Comparison of ENCODE assay signal across 10 cellular contexts in the genomic region with DNA sequence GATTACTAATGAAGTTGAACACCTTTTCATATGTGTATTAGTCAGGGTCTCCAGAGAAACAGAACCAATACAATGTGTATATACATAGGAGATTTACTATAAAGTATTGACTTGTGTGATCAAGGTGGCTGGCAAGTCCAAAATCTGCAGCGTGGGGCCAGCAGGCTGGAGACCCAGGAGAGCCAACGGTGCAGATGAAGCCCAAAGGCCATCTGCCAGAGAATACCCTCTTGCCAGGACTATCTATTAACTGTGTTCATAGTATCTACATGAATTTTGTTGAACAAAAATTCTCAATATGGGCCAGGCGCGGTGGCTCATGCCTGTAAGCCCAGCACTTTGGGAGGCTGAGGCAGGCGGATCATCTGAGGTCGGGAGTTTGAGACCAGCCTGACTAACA. TPM values are rescaled to one million over a fixed set of nuclear protein-coding genes. Genes with fewer than 3 reads are reported as not detected.
"Had no signal": no experiment of that assay in that cellular context is flagged by ENCODE, and none has a peak within 500 bp of the region (broad histone marks: within the 10 kb centered on the region; RNA-seq: fewer than 3 reads in every experiment).

No MANE protein-coding gene starts in this region.

RNA-seq across cellular contexts. Expression of a gene that starts 16.4 kb away (rescaled TPM):
- total RNA-seq: activated naive CD4-positive, alpha-beta T cell treated with anti-CD3 and anti-CD28 coated beads, Interleukin-2, amount 50 U/mL, for 72 hours; activated naive CD8-positive, alpha-beta T cell treated with anti-CD3 and anti-CD28 coated beads for 36 hours; activated naive CD8-positive, alpha-beta T cell treated with anti-CD3 and anti-CD28 coated beads, Interleukin-2, amount 10 ng/mL, durations not matched to agents 7 days and 5 days; activated T-helper 1 cell treated with anti-CD3 and anti-CD28 coated beads, Interleukin-12 subunit alpha, Interleukin-12 subunit beta, Interleukin-2, Interleukin-4 antibody, amounts not matched to agents 30 ng/mL and 10 ng/mL and 1 ng/mL, durations not matched to agents 14 hours and 24 hours and 36 hours; activated T-helper 2 cell treated with anti-CD3 and anti-CD28 coated beads, Interferon-gamma antibody, Interleukin-2, Interleukin-4, amounts not matched to agents 10 μg/mL and 5 μg/mL and 100 μg/mL, durations not matched to agents 14 hours and 24 hours and 36 hours; ascending aorta; astrocyte; body of pancreas; bronchial epithelial cell; chondrocyte had no signal
